23 cellular contexts compared by ENCODE assay signal in genomic region chr11:15034687-15035267, GRCh38. TPM values are rescaled to one million over a fixed set of nuclear protein-coding genes. Genes with fewer than 3 reads are reported as not detected.
"Had no signal": no experiment of that assay in that cellular context is flagged by ENCODE, and none has a peak within 500 bp of the region (broad histone marks: within the 10 kb centered on the region; RNA-seq: fewer than 3 reads in every experiment).

No MANE protein-coding gene starts in this region.

- H3K4me3 Mint-ChIP-seq: activated B cell treated with CpG ODN at 0.5 μM for 24 hours; activated naive CD8-positive, alpha-beta T cell treated with anti-CD3 and anti-CD28 coated beads for 36 hours; brain; immature natural killer cell; naive B cell had no signal

- H3K9me3 ChIP-seq: colonic mucosa, esophagus muscularis mucosa, lower lobe of right lung, neutrophil, thyroid gland, uterus had no signal

- H3K4me1 ChIP-seq: colonic mucosa, esophagus muscularis mucosa, lower lobe of right lung, parathyroid adenoma, thyroid gland, uterus had no signal

- H3K9ac ChIP-seq: parathyroid adenoma had no signal

- FAIRE-seq: TTC549 had no signal

- DNase-seq: activated B cell treated with CpG ODN at 0.5 μM for 24 hours; activated CD4-positive, alpha-beta T cell treated with anti-CD3 and anti-CD28 coated beads for 48 hours; activated CD8-positive, alpha-beta memory T cell treated with anti-CD3 and anti-CD28 coated beads, Interleukin-2, amount 50 U/mL, for 48 hours; activated gamma-delta T cell treated with Interleukin-2 at 50 U/mL for 16 hours; activated naive CD8-positive, alpha-beta T cell treated with anti-CD3 and anti-CD28 coated beads for 36 hours; central memory CD4-positive, alpha-beta T cell; glutamatergic neuron; hypothalamus; immature natural killer cell; lower lobe of right lung; midbrain; naive B cell; stimulated activated CD4-positive, alpha-beta T cell treated with anti-CD3 and anti-CD28 coated beads, Interleukin-12 subunit alpha, Interleukin-12 subunit beta, amount 100 ng/mL, for 4 hours; stimulated activated CD4-positive, alpha-beta T cell treated with anti-CD3 and anti-CD28 coated beads, Interleukin-2, amount 100 ng/mL, for 24 hours; thyroid gland; uterus had no signal

- H3K4me3 ChIP-seq: colonic mucosa, esophagus muscularis mucosa, lower lobe of right lung, thyroid gland, uterus had no signal

- H3K79me2 ChIP-seq: parathyroid adenoma had no signal

- H3K27ac Mint-ChIP-seq: activated B cell treated with CpG ODN at 0.5 μM for 24 hours; activated naive CD8-positive, alpha-beta T cell treated with anti-CD3 and anti-CD28 coated beads for 36 hours; brain; immature natural killer cell; naive B cell had no signal

- H2AFZ ChIP-seq: parathyroid adenoma had no signal

- H3K4me1 Mint-ChIP-seq: activated B cell treated with CpG ODN at 0.5 μM for 24 hours; activated naive CD8-positive, alpha-beta T cell treated with anti-CD3 and anti-CD28 coated beads for 36 hours; brain; immature natural killer cell; naive B cell had no signal

- H3K27me3 ChIP-seq: thyroid gland, uterus had no signal

- H3K9me3 Mint-ChIP-seq: activated B cell treated with CpG ODN at 0.5 μM for 24 hours; activated naive CD8-positive, alpha-beta T cell treated with anti-CD3 and anti-CD28 coated beads for 36 hours; brain; immature natural killer cell had no signal

- ATAC-seq: lower lobe of right lung had no signal

- H3K36me3 ChIP-seq: colonic mucosa, esophagus muscularis mucosa, lower lobe of right lung, neutrophil, thyroid gland, uterus had no signal

- H3K27ac ChIP-seq: colonic mucosa, esophagus muscularis mucosa, lower lobe of right lung, neutrophil, parathyroid adenoma, thyroid gland, uterus had no signal

- H3K36me3 Mint-ChIP-seq: activated naive CD8-positive, alpha-beta T cell treated with anti-CD3 and anti-CD28 coated beads for 36 hours; brain; immature natural killer cell; naive B cell had no signal

RNA-seq across cellular contexts. Expression of gene CALCB, which starts 38.6 kb away (rescaled TPM):
- total RNA-seq: esophagus muscularis mucosa, fibroblast of villous mesenchyme, lower lobe of right lung had no signal
